ENCODE assay signal across 1 cellular context in the genomic region with DNA sequence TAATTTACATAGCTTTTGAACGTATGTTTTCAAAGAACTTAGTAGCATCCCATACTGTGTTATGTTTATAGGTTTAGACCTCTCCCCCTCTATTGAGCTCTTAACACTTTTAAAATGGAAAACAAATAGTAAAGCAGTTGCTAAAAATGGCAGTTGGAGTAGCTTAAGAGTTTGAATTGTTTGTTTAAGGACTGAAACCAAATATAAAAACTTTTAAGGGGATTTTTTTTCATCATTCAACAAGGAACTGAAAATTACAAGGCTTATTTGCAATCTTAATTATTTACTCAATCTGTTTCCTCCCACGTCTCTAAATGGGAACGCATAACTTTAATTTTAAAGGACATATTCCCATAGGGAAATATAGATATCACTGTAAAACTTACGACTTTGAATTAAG.
A peak's percentile ranks its signal among the peaks of the same experiment; 100 is the strongest.
TF ChIP-seq lines count a peak whose summit lies in the region.

No MANE protein-coding gene starts in this region.

TF ChIP-seq in GM12878, 131 proteins besides CTCF, POLR2A, EP300 and RAD21:
- peak; percentile 67; the same call in 1 of the 2 replicates for TF ChIP-seq MEF2A (IDR thresholded peaks at IDR 0.05; ENCODE audit: insufficient read depth, low read depth, low read length)
- TF ChIP-seq MEF2B (IDR thresholded peaks at IDR 0.05; ENCODE audit: partially characterized antibody, poor library complexity, severe bottlenecking) = peak; percentile 70
- TF ChIP-seq SPI1 (IDR thresholded peaks at IDR 0.05; ENCODE audit: borderline replicate concordance, insufficient read depth, low read depth, low read length) = peak; percentile 48; the same call in 1 of the 2 replicates
- no peak for TF ChIP-seq NR2C2 (IDR thresholded peaks at IDR 0.05; ENCODE audit: borderline replicate concordance, control insufficient read depth, insufficient read length, low read depth)
- TF ChIP-seq NFIC (IDR thresholded peaks at IDR 0.05; ENCODE audit: low read depth, low read length) = peak; percentile 63; the same call in 1 of the 2 replicates
- TF ChIP-seq YBX1 (IDR thresholded peaks at IDR 0.05) = no peak
- no peak for TF ChIP-seq SP1 (IDR thresholded peaks at IDR 0.05; ENCODE audit: low read depth, low read length)
- 0 out of 2 replicates have a peak, but pooled peaks have one; percentile 26 for TF ChIP-seq CREM (IDR thresholded peaks at IDR 0.05; ENCODE audit: low read depth)
- TF ChIP-seq, protein P1, sequence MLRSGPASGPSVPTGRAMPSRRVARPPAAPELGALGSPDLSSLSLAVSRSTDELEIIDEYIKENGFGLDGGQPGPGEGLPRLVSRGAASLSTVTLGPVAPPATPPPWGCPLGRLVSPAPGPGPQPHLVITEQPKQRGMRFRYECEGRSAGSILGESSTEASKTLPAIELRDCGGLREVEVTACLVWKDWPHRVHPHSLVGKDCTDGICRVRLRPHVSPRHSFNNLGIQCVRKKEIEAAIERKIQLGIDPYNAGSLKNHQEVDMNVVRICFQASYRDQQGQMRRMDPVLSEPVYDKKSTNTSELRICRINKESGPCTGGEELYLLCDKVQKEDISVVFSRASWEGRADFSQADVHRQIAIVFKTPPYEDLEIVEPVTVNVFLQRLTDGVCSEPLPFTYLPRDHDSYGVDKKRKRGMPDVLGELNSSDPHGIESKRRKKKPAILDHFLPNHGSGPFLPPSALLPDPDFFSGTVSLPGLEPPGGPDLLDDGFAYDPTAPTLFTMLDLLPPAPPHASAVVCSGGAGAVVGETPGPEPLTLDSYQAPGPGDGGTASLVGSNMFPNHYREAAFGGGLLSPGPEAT (IDR thresholded peaks at IDR 0.05; ENCODE audit: low read depth) = 0 out of 2 replicates have a peak, but pooled peaks have one; percentile 37
- no peak for TF ChIP-seq NBN (IDR thresholded peaks at IDR 0.05)
- TF ChIP-seq SREBF2 (IDR thresholded peaks at IDR 0.05; ENCODE audit: low read length) = no peak
- TF ChIP-seq, protein P2, sequence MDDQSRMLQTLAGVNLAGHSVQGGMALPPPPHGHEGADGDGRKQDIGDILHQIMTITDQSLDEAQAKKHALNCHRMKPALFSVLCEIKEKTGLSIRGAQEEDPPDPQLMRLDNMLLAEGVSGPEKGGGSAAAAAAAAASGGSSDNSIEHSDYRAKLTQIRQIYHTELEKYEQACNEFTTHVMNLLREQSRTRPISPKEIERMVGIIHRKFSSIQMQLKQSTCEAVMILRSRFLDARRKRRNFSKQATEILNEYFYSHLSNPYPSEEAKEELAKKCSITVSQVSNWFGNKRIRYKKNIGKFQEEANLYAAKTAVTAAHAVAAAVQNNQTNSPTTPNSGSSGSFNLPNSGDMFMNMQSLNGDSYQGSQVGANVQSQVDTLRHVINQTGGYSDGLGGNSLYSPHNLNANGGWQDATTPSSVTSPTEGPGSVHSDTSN (IDR thresholded peaks at IDR 0.05; ENCODE audit: insufficient replicate concordance, low read depth, low read length) = no peak
- TF ChIP-seq NR2F1 (conservative IDR thresholded peaks at IDR 0.05) = no peak
- TF ChIP-seq DPF2 (IDR thresholded peaks at IDR 0.05) = 0 out of 2 replicates have a peak, but pooled peaks have one; percentile 22
- TF ChIP-seq BACH1 (IDR thresholded peaks at IDR 0.05; ENCODE audit: borderline replicate concordance) = no peak
- TF ChIP-seq, protein P3, sequence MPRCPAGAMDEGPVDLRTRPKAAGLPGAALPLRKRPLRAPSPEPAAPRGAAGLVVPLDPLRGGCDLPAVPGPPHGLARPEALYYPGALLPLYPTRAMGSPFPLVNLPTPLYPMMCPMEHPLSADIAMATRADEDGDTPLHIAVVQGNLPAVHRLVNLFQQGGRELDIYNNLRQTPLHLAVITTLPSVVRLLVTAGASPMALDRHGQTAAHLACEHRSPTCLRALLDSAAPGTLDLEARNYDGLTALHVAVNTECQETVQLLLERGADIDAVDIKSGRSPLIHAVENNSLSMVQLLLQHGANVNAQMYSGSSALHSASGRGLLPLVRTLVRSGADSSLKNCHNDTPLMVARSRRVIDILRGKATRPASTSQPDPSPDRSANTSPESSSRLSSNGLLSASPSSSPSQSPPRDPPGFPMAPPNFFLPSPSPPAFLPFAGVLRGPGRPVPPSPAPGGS (IDR thresholded peaks at IDR 0.05; ENCODE audit: borderline replicate concordance, insufficient read depth, low read depth, low read length, poor library complexity, severe bottlenecking) = no peak
- TF ChIP-seq, protein P4, sequence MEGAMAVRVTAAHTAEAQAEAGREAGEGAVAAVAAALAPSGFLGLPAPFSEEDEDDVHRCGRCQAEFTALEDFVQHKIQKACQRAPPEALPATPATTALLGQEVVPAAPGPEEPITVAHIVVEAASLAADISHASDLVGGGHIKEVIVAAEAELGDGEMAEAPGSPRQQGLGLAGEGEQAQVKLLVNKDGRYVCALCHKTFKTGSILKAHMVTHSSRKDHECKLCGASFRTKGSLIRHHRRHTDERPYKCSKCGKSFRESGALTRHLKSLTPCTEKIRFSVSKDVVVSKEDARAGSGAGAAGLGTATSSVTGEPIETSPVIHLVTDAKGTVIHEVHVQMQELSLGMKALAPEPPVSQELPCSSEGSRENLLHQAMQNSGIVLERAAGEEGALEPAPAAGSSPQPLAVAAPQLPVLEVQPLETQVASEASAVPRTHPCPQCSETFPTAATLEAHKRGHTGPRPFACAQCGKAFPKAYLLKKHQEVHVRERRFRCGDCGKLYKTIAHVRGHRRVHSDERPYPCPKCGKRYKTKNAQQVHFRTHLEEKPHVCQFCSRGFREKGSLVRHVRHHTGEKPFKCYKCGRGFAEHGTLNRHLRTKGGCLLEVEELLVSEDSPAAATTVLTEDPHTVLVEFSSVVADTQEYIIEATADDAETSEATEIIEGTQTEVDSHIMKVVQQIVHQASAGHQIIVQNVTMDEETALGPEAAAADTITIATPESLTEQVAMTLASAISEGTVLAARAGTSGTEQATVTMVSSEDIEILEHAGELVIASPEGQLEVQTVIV (IDR thresholded peaks at IDR 0.05; ENCODE audit: borderline replicate concordance, partially characterized antibody) = no peak
- 0 out of 2 replicates have a peak, but pooled peaks have one; percentile 16 for TF ChIP-seq CBX5 (IDR thresholded peaks at IDR 0.05; ENCODE audit: low read depth)
- TF ChIP-seq, protein P5, sequence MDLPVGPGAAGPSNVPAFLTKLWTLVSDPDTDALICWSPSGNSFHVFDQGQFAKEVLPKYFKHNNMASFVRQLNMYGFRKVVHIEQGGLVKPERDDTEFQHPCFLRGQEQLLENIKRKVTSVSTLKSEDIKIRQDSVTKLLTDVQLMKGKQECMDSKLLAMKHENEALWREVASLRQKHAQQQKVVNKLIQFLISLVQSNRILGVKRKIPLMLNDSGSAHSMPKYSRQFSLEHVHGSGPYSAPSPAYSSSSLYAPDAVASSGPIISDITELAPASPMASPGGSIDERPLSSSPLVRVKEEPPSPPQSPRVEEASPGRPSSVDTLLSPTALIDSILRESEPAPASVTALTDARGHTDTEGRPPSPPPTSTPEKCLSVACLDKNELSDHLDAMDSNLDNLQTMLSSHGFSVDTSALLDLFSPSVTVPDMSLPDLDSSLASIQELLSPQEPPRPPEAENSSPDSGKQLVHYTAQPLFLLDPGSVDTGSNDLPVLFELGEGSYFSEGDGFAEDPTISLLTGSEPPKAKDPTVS (IDR thresholded peaks at IDR 0.05; ENCODE audit: low read depth, low read length) = no peak
- peak; percentile 55; the same call in 1 of the 2 replicates for TF ChIP-seq MTA2 (IDR thresholded peaks at IDR 0.05; ENCODE audit: low read depth)
- TF ChIP-seq, protein P6, sequence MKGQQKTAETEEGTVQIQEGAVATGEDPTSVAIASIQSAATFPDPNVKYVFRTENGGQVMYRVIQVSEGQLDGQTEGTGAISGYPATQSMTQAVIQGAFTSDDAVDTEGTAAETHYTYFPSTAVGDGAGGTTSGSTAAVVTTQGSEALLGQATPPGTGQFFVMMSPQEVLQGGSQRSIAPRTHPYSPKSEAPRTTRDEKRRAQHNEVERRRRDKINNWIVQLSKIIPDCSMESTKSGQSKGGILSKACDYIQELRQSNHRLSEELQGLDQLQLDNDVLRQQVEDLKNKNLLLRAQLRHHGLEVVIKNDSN (IDR thresholded peaks at IDR 0.05; ENCODE audit: borderline replicate concordance, extremely low read length, insufficient read depth, low read depth, low read length) = no peak
